Comparison of ENCODE assay signal across 24 cellular contexts in the genomic region with DNA sequence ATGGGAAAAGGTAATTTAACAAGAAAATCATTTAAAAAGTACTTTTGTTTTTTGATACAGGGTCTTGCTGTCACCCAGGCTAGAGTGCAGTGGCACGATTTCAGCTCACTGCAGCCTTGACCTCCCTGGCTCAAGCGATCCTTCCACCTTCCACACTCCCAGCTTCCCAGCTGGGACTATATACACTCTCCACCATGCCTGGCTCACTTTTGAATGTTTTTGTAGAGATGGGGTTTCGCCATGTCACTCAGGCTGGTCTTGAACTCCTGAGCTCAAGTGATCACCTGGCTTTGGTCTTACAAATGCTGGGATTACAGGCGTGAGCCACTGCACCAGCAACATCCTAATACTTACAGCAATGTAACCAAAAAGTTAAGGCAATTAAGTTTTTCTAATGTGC. TPM values are rescaled to one million over a fixed set of nuclear protein-coding genes. Genes with fewer than 3 reads are reported as not detected.
A peak's percentile ranks its signal among the peaks of the same experiment; 100 is the strongest.
DNase-seq lines count a peak whose midpoint lies in the region; ATAC-seq, FAIRE-seq and TF ChIP-seq lines count a peak whose summit lies in the region.
"Had no signal": no experiment of that assay in that cellular context is flagged by ENCODE, and none has a peak within 500 bp of the region (broad histone marks: within the 10 kb centered on the region; RNA-seq: fewer than 3 reads in every experiment).

No MANE protein-coding gene starts in this region.

- no peak for ATAC-seq in activated T-cell treated with anti-CD3 and anti-CD28 coated beads, Interleukin-2, amount 50 U/mL, for 4 hours
- ATAC-seq in GM21423 (IDR thresholded peaks at IDR 0.05; ENCODE audit: unreplicated experiment): no peak
- ATAC-seq: esophagus mucosa; foreskin keratinocyte; HCT116; stimulated activated effector memory CD8-positive, alpha-beta T cell treated with anti-CD3 and anti-CD28 coated beads, Interleukin-12 subunit alpha, Interleukin-12 subunit beta, amount 100 ng/mL, for 72 hours had no signal

- no peak for FAIRE-seq in GM12891 (lab: Jason Lieb, UNC)
- FAIRE-seq: D721Med, GM12892, RCC 7860 had no signal

- peaks cover 51% of the 10 kb centered on the region for H3K4me1 Mint-ChIP-seq in activated T-cell treated with anti-CD3 and anti-CD28 coated beads, Interleukin-2, amount 50 U/mL, for 24 hours (ENCODE audit: low read depth)
- peaks cover 34% of the 10 kb centered on the region for H3K4me1 Mint-ChIP-seq in activated T-cell treated with anti-CD3 and anti-CD28 coated beads, Interleukin-2, amount 50 U/mL, for 4 hours (ENCODE audit: low read depth)
- peaks cover 44% of the 10 kb centered on the region for H3K4me1 Mint-ChIP-seq in activated naive CD8-positive, alpha-beta T cell (ENCODE audit: low read depth)
- H3K4me1 Mint-ChIP-seq in mesothelial cell of epicardium: peaks cover 20% of the 10 kb centered on the region
- H3K4me1 Mint-ChIP-seq in glutamatergic neuron (ENCODE audit: low read depth, unreplicated experiment): peaks cover 12% of the 10 kb centered on the region

- no peaks in the 10 kb centered on the region for H3K27me3 Mint-ChIP-seq in activated T-cell treated with anti-CD3 and anti-CD28 coated beads, Interleukin-2, amount 50 U/mL, for 24 hours
- H3K27me3 Mint-ChIP-seq in activated T-cell treated with anti-CD3 and anti-CD28 coated beads, Interleukin-2, amount 50 U/mL, for 4 hours (ENCODE audit: low read depth): no peaks in the 10 kb centered on the region
- H3K27me3 Mint-ChIP-seq in activated naive CD8-positive, alpha-beta T cell: no peaks in the 10 kb centered on the region
- H3K27me3 Mint-ChIP-seq in mesothelial cell of epicardium (ENCODE audit: low read depth) (no peaks in the 10 kb centered on the region), glutamatergic neuron (ENCODE audit: unreplicated experiment) (peaks cover 7% of the 10 kb centered on the region)

- H3K36me3 Mint-ChIP-seq in activated T-cell treated with anti-CD3 and anti-CD28 coated beads, Interleukin-2, amount 50 U/mL, for 24 hours (ENCODE audit: low read depth): peaks cover 94% of the 10 kb centered on the region
- H3K36me3 Mint-ChIP-seq in activated T-cell treated with anti-CD3 and anti-CD28 coated beads, Interleukin-2, amount 50 U/mL, for 4 hours (ENCODE audit: insufficient read depth): peaks cover 36% of the 10 kb centered on the region
- peaks cover 13% of the 10 kb centered on the region for H3K36me3 Mint-ChIP-seq in activated naive CD8-positive, alpha-beta T cell
- H3K36me3 Mint-ChIP-seq in mesothelial cell of epicardium (peaks cover 28% of the 10 kb centered on the region), glutamatergic neuron (ENCODE audit: unreplicated experiment) (no peaks in the 10 kb centered on the region)

- peak overlapping the region; percentile 6 for H3K4me3 Mint-ChIP-seq in activated T-cell treated with anti-CD3 and anti-CD28 coated beads, Interleukin-2, amount 50 U/mL, for 24 hours
- no peak overlapping the region for H3K4me3 Mint-ChIP-seq in activated T-cell treated with anti-CD3 and anti-CD28 coated beads, Interleukin-2, amount 50 U/mL, for 4 hours
- H3K4me3 Mint-ChIP-seq in activated naive CD8-positive, alpha-beta T cell: no peak overlapping the region
- no peak overlapping the region for H3K4me3 Mint-ChIP-seq in mesothelial cell of epicardium
- no peak overlapping the region for H3K4me3 Mint-ChIP-seq in glutamatergic neuron (ENCODE audit: unreplicated experiment)
- H3K4me3 Mint-ChIP-seq: stimulated activated effector memory CD8-positive, alpha-beta T cell treated with anti-CD3 and anti-CD28 coated beads, Interleukin-12 subunit alpha, Interleukin-12 subunit beta, amount 100 ng/mL, for 72 hours had no signal

- DNase-seq in activated T-cell treated with anti-CD3 and anti-CD28 coated beads, Interleukin-2, amount 50 U/mL, for 24 hours: no peak
- DNase-seq in activated T-cell treated with anti-CD3 and anti-CD28 coated beads, Interleukin-2, amount 50 U/mL, for 4 hours: no peak
- DNase-seq in GM12891 (ENCODE audit: insufficient read length, low spot score): no peak
- no peak for DNase-seq in mesothelial cell of epicardium (ENCODE audit: low spot score in 2 of 2, unreplicated experiment in 2 of 2)
- no peak for DNase-seq in glutamatergic neuron
- DNase-seq in activated CD4-positive, CD25-positive, alpha-beta regulatory T cell (lab: John Stamatoyannopoulos, UW): no peak
- DNase-seq: C1 segment of cervical spinal cord; effector CD8-positive, alpha-beta T cell; foreskin keratinocyte; mesendoderm; NCI-H1048; NCI-H187; NCI-H2171 treated with DMSO at 0.1 percent for 48 hours; NCI-H524; uterus; WERI-Rb-1 had no signal

- no peaks in the 10 kb centered on the region for H3K9me3 Mint-ChIP-seq in activated T-cell treated with anti-CD3 and anti-CD28 coated beads, Interleukin-2, amount 50 U/mL, for 24 hours
- no peaks in the 10 kb centered on the region for H3K9me3 Mint-ChIP-seq in activated T-cell treated with anti-CD3 and anti-CD28 coated beads, Interleukin-2, amount 50 U/mL, for 4 hours
- no peaks in the 10 kb centered on the region for H3K9me3 Mint-ChIP-seq in activated naive CD8-positive, alpha-beta T cell (ENCODE audit: low read depth)
- H3K9me3 Mint-ChIP-seq in mesothelial cell of epicardium: no peaks in the 10 kb centered on the region
- peaks cover 7% of the 10 kb centered on the region for H3K9me3 Mint-ChIP-seq in glutamatergic neuron (ENCODE audit: unreplicated experiment)
- H3K9me3 Mint-ChIP-seq: stimulated activated effector memory CD8-positive, alpha-beta T cell treated with anti-CD3 and anti-CD28 coated beads, Interleukin-12 subunit alpha, Interleukin-12 subunit beta, amount 100 ng/mL, for 72 hours had no signal

- H3K27ac Mint-ChIP-seq in activated T-cell treated with anti-CD3 and anti-CD28 coated beads, Interleukin-2, amount 50 U/mL, for 24 hours: peak overlapping the region; percentile 88
- peak overlapping the region; percentile 72 for H3K27ac Mint-ChIP-seq in activated naive CD8-positive, alpha-beta T cell
- H3K27ac Mint-ChIP-seq in mesothelial cell of epicardium: peak overlapping the region; percentile 56
- no peak overlapping the region for H3K27ac Mint-ChIP-seq in glutamatergic neuron (ENCODE audit: unreplicated experiment)

- no peak for TF ChIP-seq CTCF in mesothelial cell of epicardium (IDR thresholded peaks at IDR 0.05; ENCODE audit: unreplicated experiment)
- no peak for TF ChIP-seq CTCF in glutamatergic neuron (IDR thresholded peaks at IDR 0.05; ENCODE audit: partially characterized antibody, unreplicated experiment)

- no peak for TF ChIP-seq POLR2A in GM12891 (IDR thresholded peaks at IDR 0.05; ENCODE audit: low read depth, low read length)

TF ChIP-seq in GM12891, 5 proteins besides CTCF, POLR2A, EP300 and RAD21:
- TF ChIP-seq TAF1 (IDR thresholded peaks at IDR 0.05; ENCODE audit: low read depth, low read length) (no peak), POLR2AphosphoS5 (IDR thresholded peaks at IDR 0.05; ENCODE audit: low read depth, low read length) (peak; percentile 53; the same call in 1 of the 2 replicates), POU2F2 (IDR thresholded peaks at IDR 0.05; ENCODE audit: low read depth, low read length) (no peak), PAX5 (IDR thresholded peaks at IDR 0.05; ENCODE audit: insufficient read depth, low read length, severe bottlenecking) (no peak)

RNA-seq across cellular contexts. Expression of gene ZBTB11, which starts 3.5 kb away (rescaled TPM):
- 10 to 100 TPM; 24.1 to 25.8 (median 24.8) TPM for total RNA-seq in activated T-cell treated with anti-CD3 and anti-CD28 coated beads, Interleukin-2, amount 50 U/mL, for 4 hours
- 6.4 TPM for polyA plus RNA-seq in GM12891 (2012; ENCODE audit: low read depth, missing spikeins)
- total RNA-seq in mesothelial cell of epicardium (17.0 to 18.8 TPM (median 17.2 TPM) in 3 replicates), glutamatergic neuron (ENCODE audit: unreplicated experiment) (15.7 TPM)

RNA-seq across cellular contexts. Expression of gene RPL24, which starts 6.1 kb away (rescaled TPM):
- total RNA-seq in activated T-cell treated with anti-CD3 and anti-CD28 coated beads, Interleukin-2, amount 50 U/mL, for 4 hours: 1,000 to 10,000 TPM; 2,191 to 2,257 (median 2,224) TPM
- 4,162 TPM for polyA plus RNA-seq in GM12891 (2012; ENCODE audit: low read depth, missing spikeins)
- total RNA-seq in mesothelial cell of epicardium: 1,307 to 1,400 TPM (median 1,389 TPM) in 3 replicates
- 864 TPM for total RNA-seq in glutamatergic neuron (ENCODE audit: unreplicated experiment)

RNA-seq across cellular contexts. Expression of gene CEP97, which starts 43.9 kb away (rescaled TPM):
- 10 to 100 TPM; 11.8 to 14.1 (median 12.9) TPM for total RNA-seq in activated T-cell treated with anti-CD3 and anti-CD28 coated beads, Interleukin-2, amount 50 U/mL, for 4 hours
- 3.2 TPM for polyA plus RNA-seq in GM12891 (2012; ENCODE audit: low read depth, missing spikeins)
- total RNA-seq in mesothelial cell of epicardium: 18.7 to 22.8 TPM (median 20.2 TPM) in 3 replicates
- 25.1 TPM for total RNA-seq in glutamatergic neuron (ENCODE audit: unreplicated experiment)
